8 cellular contexts compared by ENCODE assay signal in genomic region chr5:91162534-91163381, GRCh38.
A peak's percentile ranks its signal among the peaks of the same experiment; 100 is the strongest.
DNase-seq lines count a peak whose midpoint lies in the region; ATAC-seq and TF ChIP-seq lines count a peak whose summit lies in the region.

No MANE protein-coding gene starts in this region.

- H3K79me2 ChIP-seq in ACC112 (ENCODE audit: control insufficient read depth, insufficient read depth, low read length, unreplicated experiment) = no peaks in the 10 kb centered on the region

- DNase-seq in ascending aorta (ENCODE audit: low spot score in 2 of 2) (peak; percentile 41 to 82), kidney glomerular epithelial cell (lab: John Stamatoyannopoulos, UW) (peak; percentile 96), NCI-H2081 treated with DMSO at 0.1 percent for 48 hours (lab: John Stamatoyannopoulos, UW) (no peak)
- DNase-seq in stimulated activated CD4-positive, alpha-beta T cell treated with anti-CD3 and anti-CD28 coated beads, Interleukin-2, amount 100 ng/mL, for 24 hours = peak; percentile 61 to 69

- no peak for TF ChIP-seq CTCF in ascending aorta (IDR thresholded peaks at IDR 0.05)

- no peaks in the 10 kb centered on the region for H3K27me3 ChIP-seq in ACC112 (ENCODE audit: insufficient read depth, low read length)
- no peaks in the 10 kb centered on the region for H3K27me3 ChIP-seq in ascending aorta

- H3K27ac ChIP-seq in ACC112 (ENCODE audit: low read depth, low read length) (peak overlapping the region; percentile 87), ascending aorta (peak overlapping the region in 1 of 2 donors; percentile 23)

- peak; percentile 98 for ATAC-seq in GM19035 (IDR thresholded peaks at IDR 0.05; ENCODE audit: unreplicated experiment)
- ATAC-seq in HG03280 (IDR thresholded peaks at IDR 0.05; ENCODE audit: unreplicated experiment) = peak; percentile 98
- peak; percentile 96 for ATAC-seq in SK-N-SH treated with all-trans-retinoic acid at 6 μM for 48 hours

- H2AFZ ChIP-seq in ACC112 (ENCODE audit: low read length, unreplicated experiment) = peak overlapping the region; percentile 20

- H3K4me1 ChIP-seq in ACC112 (ENCODE audit: control insufficient read depth, insufficient read depth, low read length, unreplicated experiment) = peaks cover 30% of the 10 kb centered on the region
- peaks cover 0 to 17% of the 10 kb centered on the region in 2 donors for H3K4me1 ChIP-seq in ascending aorta

- H3K36me3 ChIP-seq in ACC112 (ENCODE audit: insufficient read depth, low read length) (no peaks in the 10 kb centered on the region), ascending aorta (no peaks in the 10 kb centered on the region)

- 0 out of 2 replicates have a peak overlapping the region, but pooled peaks have one; percentile 28 for H3K4me3 ChIP-seq in ACC112 (ENCODE audit: low read depth, low read length)
- H3K4me3 ChIP-seq in ascending aorta = no peak overlapping the region

- intact Hi-C loops in ascending aorta (cut with DNase I) = no loop called here

- no peaks in the 10 kb centered on the region for H3K9me3 ChIP-seq in ascending aorta

TF ChIP-seq in SK-N-SH treated with all-trans-retinoic acid at 6 μM for 48 hours, 23 proteins besides CTCF, POLR2A, EP300 and RAD21:
- TF ChIP-seq OSR1 (CRISPR knock-in tag; IDR thresholded peaks at IDR 0.05) (no peak), CREB5 (CRISPR knock-in tag; IDR thresholded peaks at IDR 0.05; ENCODE audit: low read depth) (no peak), TCF4 (CRISPR knock-in tag; IDR thresholded peaks at IDR 0.05; ENCODE audit: borderline replicate concordance) (no peak), PPARA (CRISPR knock-in tag; IDR thresholded peaks at IDR 0.05; ENCODE audit: borderline replicate concordance) (no peak), ZNF565 (CRISPR knock-in tag; conservative IDR thresholded peaks at IDR 0.05; ENCODE audit: low read depth) (no peak), ZFP30 (CRISPR knock-in tag; IDR thresholded peaks at IDR 0.05) (no peak), CSRNP3 (CRISPR knock-in tag; IDR thresholded peaks at IDR 0.05) (no peak), ZFP3 (CRISPR knock-in tag; IDR thresholded peaks at IDR 0.05) (no peak), RARB (CRISPR knock-in tag; IDR thresholded peaks at IDR 0.05) (no peak), GLIS3 (CRISPR knock-in tag; IDR thresholded peaks at IDR 0.05) (no peak), BACH2 (CRISPR knock-in tag; IDR thresholded peaks at IDR 0.05; ENCODE audit: borderline replicate concordance) (no peak), SNAI2 (CRISPR knock-in tag; IDR thresholded peaks at IDR 0.05) (no peak)
TF ChIP-seq in SK-N-SH treated with all-trans-retinoic acid at 6 μM for 48 hours: peak in this region for 0.
